ENCODE assay signal across 27 cellular contexts in the genomic region with DNA sequence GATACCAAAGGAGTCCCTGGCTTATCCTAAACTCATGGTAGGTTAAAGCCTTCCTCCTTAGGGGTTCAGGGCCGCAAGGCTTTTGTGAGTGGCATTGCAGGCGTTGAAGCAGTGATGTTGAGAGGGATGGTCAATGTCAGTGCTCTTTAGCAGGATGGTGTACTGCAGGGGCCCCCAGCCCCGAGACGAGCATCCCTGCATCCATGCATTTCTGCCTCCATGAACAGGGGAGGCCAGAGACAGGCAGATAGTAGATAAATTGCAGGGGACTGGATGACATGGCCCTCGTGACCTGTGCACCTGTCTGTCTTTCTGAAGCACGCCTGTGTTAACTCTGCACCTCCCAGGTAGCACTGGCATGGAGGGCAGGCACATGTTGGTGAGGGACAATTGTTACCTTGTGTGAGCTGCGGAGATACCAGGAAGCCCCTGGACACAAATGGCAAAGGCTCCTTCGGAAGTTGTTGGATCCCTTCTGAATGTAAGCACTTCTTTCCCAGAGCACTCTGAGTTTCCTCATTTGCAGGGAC.
"Had no signal": no experiment of that assay in that cellular context is flagged by ENCODE, and none has a peak within 500 bp of the region (broad histone marks: within the 10 kb centered on the region; RNA-seq: fewer than 3 reads in every experiment).

No MANE protein-coding gene starts in this region.

- H3K4me3 ChIP-seq: ascending aorta, esophagus squamous epithelium, heart right ventricle, skin epidermis, stomach, suprapubic skin, tibial artery had no signal

- H3K4me1 ChIP-seq: ascending aorta, esophagus squamous epithelium, stomach, suprapubic skin, tibial artery had no signal

- DNase-seq: activated B cell treated with CpG ODN at 0.5 μM for 24 hours; activated CD8-positive, alpha-beta T cell treated with anti-CD3 and anti-CD28 coated beads, Interleukin-2, amount 10 ng/mL, durations not matched to agents 7 days and 5 days; activated gamma-delta T cell; activated naive CD4-positive, alpha-beta T cell treated with anti-CD3 and anti-CD28 coated beads, Interleukin-2, amount 10 ng/mL, durations not matched to agents 7 days and 5 days; activated naive CD8-positive, alpha-beta T cell treated with anti-CD3 and anti-CD28 coated beads, Interleukin-2, amount 10 ng/mL, durations not matched to agents 7 days and 5 days; activated T-cell treated with anti-CD3 and anti-CD28 coated beads, Interleukin-2, amount 50 U/mL, for 24 hours; caudate nucleus; esophagus squamous epithelium; foreskin melanocyte; heart right ventricle; midbrain; naive thymus-derived CD8-positive, alpha-beta T cell; occipital lobe; posterior cingulate gyrus; stimulated activated CD4-positive, alpha-beta T cell treated with anti-CD3 and anti-CD28 coated beads, Interleukin-4, amount 100 ng/mL, for 24 hours; T-helper 1 cell had no signal

- H3K27me3 Mint-ChIP-seq: activated B cell treated with CpG ODN at 0.5 μM for 24 hours; activated naive CD4-positive, alpha-beta T cell treated with anti-CD3 and anti-CD28 coated beads, Interleukin-2, amount 10 ng/mL, durations not matched to agents 7 days and 5 days; activated naive CD8-positive, alpha-beta T cell treated with anti-CD3 and anti-CD28 coated beads, Interleukin-2, amount 10 ng/mL, durations not matched to agents 7 days and 5 days; activated T-cell treated with anti-CD3 and anti-CD28 coated beads, Interleukin-2, amount 50 U/mL, for 24 hours; naive thymus-derived CD8-positive, alpha-beta T cell; stimulated activated memory B cell treated with anti-CD40 and anti-IgM and Interleukin-4, amounts not matched to agents 10 μg/mL and 1 μg/mL and 100 μg/mL, for 72 hours had no signal

- H3K4me1 Mint-ChIP-seq: activated B cell treated with CpG ODN at 0.5 μM for 24 hours; activated naive CD4-positive, alpha-beta T cell treated with anti-CD3 and anti-CD28 coated beads, Interleukin-2, amount 10 ng/mL, durations not matched to agents 7 days and 5 days; activated naive CD8-positive, alpha-beta T cell treated with anti-CD3 and anti-CD28 coated beads, Interleukin-2, amount 10 ng/mL, durations not matched to agents 7 days and 5 days; brain; naive thymus-derived CD8-positive, alpha-beta T cell; neural crest cell; stimulated activated memory B cell treated with anti-CD40 and anti-IgM and Interleukin-4, amounts not matched to agents 10 μg/mL and 1 μg/mL and 100 μg/mL, for 72 hours had no signal

- H3K27me3 ChIP-seq: ascending aorta, esophagus squamous epithelium, heart right ventricle, stomach, suprapubic skin, tibial artery had no signal

- H3K27ac ChIP-seq: ascending aorta, epithelial cell of prostate, esophagus squamous epithelium, heart right ventricle, skin epidermis, stomach, suprapubic skin, tibial artery had no signal

- ATAC-seq: activated CD8-positive, alpha-beta T cell treated with anti-CD3 and anti-CD28 coated beads, Interleukin-2, amount 10 ng/mL, durations not matched to agents 7 days and 5 days; heart right ventricle; naive thymus-derived CD8-positive, alpha-beta T cell; sciatic nerve; stimulated activated memory B cell treated with anti-CD40 and anti-IgM and Interleukin-4, amounts not matched to agents 10 μg/mL and 1 μg/mL and 100 μg/mL, for 72 hours had no signal

- H3K4me3 Mint-ChIP-seq: activated B cell treated with CpG ODN at 0.5 μM for 24 hours; activated CD8-positive, alpha-beta T cell treated with anti-CD3 and anti-CD28 coated beads, Interleukin-2, amount 10 ng/mL, durations not matched to agents 7 days and 5 days; activated naive CD4-positive, alpha-beta T cell treated with anti-CD3 and anti-CD28 coated beads, Interleukin-2, amount 10 ng/mL, durations not matched to agents 7 days and 5 days; activated naive CD8-positive, alpha-beta T cell treated with anti-CD3 and anti-CD28 coated beads, Interleukin-2, amount 10 ng/mL, durations not matched to agents 7 days and 5 days; activated T-cell treated with anti-CD3 and anti-CD28 coated beads, Interleukin-2, amount 50 U/mL, for 24 hours; brain; neural crest cell; stimulated activated memory B cell treated with anti-CD40 and anti-IgM and Interleukin-4, amounts not matched to agents 10 μg/mL and 1 μg/mL and 100 μg/mL, for 72 hours; T-helper 2 cell treated with Interferon-gamma antibody and Interleukin-4, amounts not matched to agents 5 μg/mL and 100 μg/mL, for 36 hours had no signal

- H3K27ac Mint-ChIP-seq: activated B cell treated with CpG ODN at 0.5 μM for 24 hours; activated CD8-positive, alpha-beta T cell treated with anti-CD3 and anti-CD28 coated beads, Interleukin-2, amount 10 ng/mL, durations not matched to agents 7 days and 5 days; activated naive CD4-positive, alpha-beta T cell treated with anti-CD3 and anti-CD28 coated beads, Interleukin-2, amount 10 ng/mL, durations not matched to agents 7 days and 5 days; activated naive CD8-positive, alpha-beta T cell treated with anti-CD3 and anti-CD28 coated beads, Interleukin-2, amount 10 ng/mL, durations not matched to agents 7 days and 5 days; activated T-cell treated with anti-CD3 and anti-CD28 coated beads, Interleukin-2, amount 50 U/mL, for 24 hours; brain; naive thymus-derived CD8-positive, alpha-beta T cell; stimulated activated memory B cell treated with anti-CD40 and anti-IgM and Interleukin-4, amounts not matched to agents 10 μg/mL and 1 μg/mL and 100 μg/mL, for 72 hours; T-helper 2 cell treated with Interferon-gamma antibody and Interleukin-4, amounts not matched to agents 5 μg/mL and 100 μg/mL, for 36 hours had no signal
